Comparison of ENCODE assay signal across 22 cellular contexts in the genomic region with DNA sequence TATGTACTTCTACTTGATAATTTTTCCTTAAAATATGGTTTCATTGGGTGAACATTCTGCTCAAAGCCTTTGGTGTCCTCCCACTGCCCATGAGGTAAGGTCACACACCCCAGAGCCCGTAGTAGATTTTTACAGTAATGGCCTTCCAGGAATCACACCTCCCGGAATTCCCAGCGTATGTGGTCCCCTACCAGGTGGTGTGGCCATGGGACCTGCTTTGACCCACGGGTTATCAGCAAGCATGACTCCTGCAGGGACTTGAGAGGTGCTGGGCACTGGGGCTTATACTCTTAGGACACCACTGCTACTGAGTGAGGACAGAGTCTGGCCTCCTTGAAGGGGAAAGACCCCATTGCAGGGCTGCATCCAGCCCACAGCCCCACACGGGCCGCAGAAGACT.
"Had no signal": no experiment of that assay in that cellular context is flagged by ENCODE, and none has a peak within 500 bp of the region (broad histone marks: within the 10 kb centered on the region; RNA-seq: fewer than 3 reads in every experiment).

No MANE protein-coding gene starts in this region.

- H3K27me3 ChIP-seq: esophagus squamous epithelium, heart right ventricle, left lung, right atrium auricular region, thyroid gland had no signal

- H3K9me3 ChIP-seq: esophagus squamous epithelium, heart right ventricle, left lung, prostate gland, right atrium auricular region, thyroid gland had no signal

- DNase-seq: cortex of kidney; effector memory CD8-positive, alpha-beta T cell; erythroblast; esophagus squamous epithelium; foreskin melanocyte; glutamatergic neuron; heart right ventricle; hippocampal formation; left cardiac atrium; left lung; naive thymus-derived CD8-positive, alpha-beta T cell; nephron progenitor cell; nucleus accumbens; stimulated activated CD4-positive, alpha-beta T cell treated with anti-CD3 and anti-CD28 coated beads, Interleukin-2, amount 100 ng/mL, for 24 hours; stimulated activated CD4-positive, alpha-beta T cell treated with anti-CD3 and anti-CD28 coated beads, Interleukin-4, amount 100 ng/mL, for 24 hours; stimulated activated naive B cell treated with anti-CD40 and anti-IgM and Interleukin-4, amounts not matched to agents 10 μg/mL and 1 μg/mL and 100 μg/mL, for 72 hours; stimulated activated naive CD8-positive, alpha-beta T cell treated with anti-CD3 and anti-CD28 coated beads, Interleukin-15, amount 100 ng/mL, for 72 hours; thyroid gland had no signal

- H3K27ac ChIP-seq: heart right ventricle, prostate gland, right atrium auricular region, thyroid gland had no signal

- H3K4me2 ChIP-seq: smooth muscle cell had no signal

- H3K4me1 ChIP-seq: prostate gland had no signal

- H3K36me3 ChIP-seq: esophagus squamous epithelium, heart right ventricle, left lung, prostate gland, right atrium auricular region, thyroid gland had no signal

- ATAC-seq: effector memory CD8-positive, alpha-beta T cell; left lung; naive thymus-derived CD8-positive, alpha-beta T cell; sciatic nerve; stimulated activated naive B cell treated with anti-CD40 and anti-IgM and Interleukin-4, amounts not matched to agents 10 μg/mL and 1 μg/mL and 100 μg/mL, for 72 hours; stimulated activated naive CD8-positive, alpha-beta T cell treated with anti-CD3 and anti-CD28 coated beads, Interleukin-15, amount 100 ng/mL, for 72 hours had no signal

- H3K4me3 ChIP-seq: esophagus squamous epithelium, heart right ventricle, left lung, prostate gland, right atrium auricular region, smooth muscle cell, thyroid gland had no signal
